Comparison of ENCODE assay signal across 1 cellular context in the genomic region with DNA sequence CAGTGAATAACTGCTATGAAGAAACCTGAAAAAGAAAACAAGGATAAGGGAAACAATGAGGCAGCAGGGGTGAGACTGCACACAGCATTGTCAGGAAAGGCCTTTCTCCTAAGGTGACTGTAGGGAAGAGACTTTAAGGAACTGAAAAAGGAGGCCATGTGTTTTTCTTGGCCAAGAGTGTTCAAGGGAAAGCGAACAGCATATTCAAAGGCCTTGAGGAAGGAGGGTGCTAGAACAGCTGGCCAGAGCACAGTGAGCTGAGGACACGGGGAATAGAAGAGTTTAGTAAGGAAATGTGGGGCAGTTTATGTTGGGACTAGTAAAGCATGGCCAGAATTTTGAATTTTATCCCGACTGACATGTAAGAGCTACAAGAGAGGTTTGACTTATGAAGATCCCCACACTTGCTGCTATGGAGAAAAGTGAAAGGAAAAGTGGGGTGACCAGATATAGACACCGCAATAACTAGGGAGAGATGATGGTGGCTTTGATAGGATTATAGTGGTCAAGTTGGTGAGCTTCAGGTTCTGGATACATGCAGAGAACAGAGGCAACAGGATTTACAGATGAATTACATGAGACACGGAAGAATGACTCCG.
TF ChIP-seq lines count a peak whose summit lies in the region.

No MANE protein-coding gene starts in this region.

TF ChIP-seq in endothelial cell of umbilical vein, 7 proteins besides CTCF, POLR2A, EP300 and RAD21:
- no peak for TF ChIP-seq MYC (IDR thresholded peaks at IDR 0.05; ENCODE audit: low read depth, low read length)
- TF ChIP-seq JUN (IDR thresholded peaks at IDR 0.05; ENCODE audit: borderline replicate concordance, insufficient read depth, insufficient read length, low read depth): no peak
- TF ChIP-seq EZH2 (IDR thresholded peaks at IDR 0.05; ENCODE audit: borderline replicate concordance, low read depth, low read length, severe bottlenecking): no peak
- no peak for TF ChIP-seq MAX (IDR thresholded peaks at IDR 0.05; ENCODE audit: insufficient read depth, insufficient read length)
- no peak for TF ChIP-seq POLR2AphosphoS5 (IDR thresholded peaks at IDR 0.05; ENCODE audit: insufficient read depth, low read depth, low read length)
- TF ChIP-seq GATA2 (IDR thresholded peaks at IDR 0.05; ENCODE audit: insufficient read depth, insufficient read length, low read depth, low read length): no peak
- TF ChIP-seq FOS (IDR thresholded peaks at IDR 0.05; ENCODE audit: borderline replicate concordance, insufficient read depth, low read length): no peak
